In the genomic region with DNA sequence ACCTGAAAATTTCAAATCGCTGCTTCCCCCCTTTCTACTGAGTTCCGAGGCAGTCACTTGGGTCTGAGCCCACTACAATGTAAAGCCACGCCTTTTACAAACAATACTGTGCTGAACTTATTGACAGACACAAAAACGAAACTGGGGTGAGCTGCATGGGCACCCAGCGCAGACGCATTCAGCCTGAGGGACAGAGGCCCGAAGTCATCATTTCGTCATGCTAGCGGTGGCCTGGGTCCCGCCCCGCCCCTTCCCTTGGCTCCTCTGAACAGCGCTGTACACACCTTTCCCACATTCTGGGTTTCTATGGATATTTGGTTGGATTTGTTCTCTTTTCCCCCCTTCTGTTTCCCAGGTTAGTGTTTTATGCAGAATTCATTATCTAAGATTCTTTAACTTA, we compare ENCODE assay signal across 23 cellular contexts.
DNase-seq lines count a peak whose midpoint lies in the region; ATAC-seq, FAIRE-seq and TF ChIP-seq lines count a peak whose summit lies in the region.
"Had no signal": no experiment of that assay in that cellular context is flagged by ENCODE, and none has a peak within 500 bp of the region (broad histone marks: within the 10 kb centered on the region; RNA-seq: fewer than 3 reads in every experiment).

No MANE protein-coding gene starts in this region.

- H3K4me3 ChIP-seq in bronchial epithelial cell (ENCODE audit: low read depth, low read length) (no peak overlapping the region), mucosa of descending colon (no peak overlapping the region), brain microvascular endothelial cell (ENCODE audit: low read depth, low read length) (no peak overlapping the region)
- H3K4me3 ChIP-seq: GM12878, heart right ventricle, SJCRH30, uterus had no signal

- no peak overlapping the region for H3K27ac ChIP-seq in brain microvascular endothelial cell
- H3K27ac ChIP-seq: heart right ventricle, KMS-11, SJCRH30, uterus had no signal

- peaks cover 10% of the 10 kb centered on the region for H3K4me1 ChIP-seq in mucosa of descending colon (ENCODE audit: low read depth)
- H3K4me1 ChIP-seq: uterus had no signal

- H3K27ac Mint-ChIP-seq in activated naive CD4-positive, alpha-beta T cell treated with anti-CD3 and anti-CD28 coated beads, Interleukin-2, amount 50 U/mL, for 72 hours = peak overlapping the region; percentile 23 to 66
- peak overlapping the region; percentile 60 for H3K27ac Mint-ChIP-seq in stimulated activated memory B cell treated with anti-CD40 and anti-IgM and Interleukin-4, amounts not matched to agents 10 μg/mL and 1 μg/mL and 100 μg/mL, for 72 hours
- H3K27ac Mint-ChIP-seq: activated CD8-positive, alpha-beta memory T cell treated with anti-CD3 and anti-CD28 coated beads, Interleukin-2, amount 10 ng/mL, durations not matched to agents 7 days and 5 days; T-helper 1 cell treated with Interleukin-12 subunit alpha and Interleukin-12 subunit beta and Interleukin-4 antibody, amounts not matched to agents 30 μg/mL and 1 μg/mL, for 36 hours had no signal

- in situ Hi-C loops in brain microvascular endothelial cell (cut with HindIII; ENCODE audit: low pct_ligation_motif_present, low sequenced_read_pairs) = no loop called here

- no peak for ATAC-seq in activated naive CD4-positive, alpha-beta T cell treated with anti-CD3 and anti-CD28 coated beads, Interleukin-2, amount 50 U/mL, for 72 hours
- ATAC-seq in mucosa of descending colon = peak; percentile 73
- no peak for ATAC-seq in stimulated activated memory B cell treated with anti-CD40 and anti-IgM and Interleukin-4, amounts not matched to agents 10 μg/mL and 1 μg/mL and 100 μg/mL, for 72 hours
- ATAC-seq in GM21717 (IDR thresholded peaks at IDR 0.05; ENCODE audit: unreplicated experiment) = no peak
- ATAC-seq: activated CD8-positive, alpha-beta memory T cell treated with anti-CD3 and anti-CD28 coated beads, Interleukin-2, amount 10 ng/mL, durations not matched to agents 7 days and 5 days; GM12878; heart right ventricle; Panc1 had no signal

- peaks cover 3% of the 10 kb centered on the region for H3K36me3 ChIP-seq in bronchial epithelial cell (ENCODE audit: control insufficient read depth, insufficient read depth, low read length)
- H3K36me3 ChIP-seq in mucosa of descending colon (ENCODE audit: low read depth) = no peaks in the 10 kb centered on the region
- peaks cover 2% of the 10 kb centered on the region for H3K36me3 ChIP-seq in brain microvascular endothelial cell (replicated peaks)
- H3K36me3 ChIP-seq: SJCRH30, uterus had no signal

- H3K36me3 Mint-ChIP-seq in activated naive CD4-positive, alpha-beta T cell treated with anti-CD3 and anti-CD28 coated beads, Interleukin-2, amount 50 U/mL, for 72 hours = peaks cover 0 to 8% of the 10 kb centered on the region in 2 donors
- peaks cover 45% of the 10 kb centered on the region for H3K36me3 Mint-ChIP-seq in stimulated activated memory B cell treated with anti-CD40 and anti-IgM and Interleukin-4, amounts not matched to agents 10 μg/mL and 1 μg/mL and 100 μg/mL, for 72 hours

- H3K9me3 Mint-ChIP-seq in activated naive CD4-positive, alpha-beta T cell treated with anti-CD3 and anti-CD28 coated beads, Interleukin-2, amount 50 U/mL, for 72 hours = no peaks in the 10 kb centered on the region
- no peaks in the 10 kb centered on the region for H3K9me3 Mint-ChIP-seq in stimulated activated memory B cell treated with anti-CD40 and anti-IgM and Interleukin-4, amounts not matched to agents 10 μg/mL and 1 μg/mL and 100 μg/mL, for 72 hours
- H3K9me3 Mint-ChIP-seq: T-helper 1 cell treated with Interleukin-12 subunit alpha and Interleukin-12 subunit beta and Interleukin-4 antibody, amounts not matched to agents 30 μg/mL and 1 μg/mL, for 36 hours had no signal

- TF ChIP-seq CTCF in bronchial epithelial cell (IDR thresholded peaks at IDR 0.05; ENCODE audit: insufficient read depth, low read length, severe bottlenecking) (no peak), mucosa of descending colon (IDR thresholded peaks at IDR 0.05) (no peak), brain microvascular endothelial cell (IDR thresholded peaks at IDR 0.05; ENCODE audit: low read depth, low read length, missing control alignments) (no peak)

- H3K27me3 Mint-ChIP-seq in stimulated activated memory B cell treated with anti-CD40 and anti-IgM and Interleukin-4, amounts not matched to agents 10 μg/mL and 1 μg/mL and 100 μg/mL, for 72 hours = no peaks in the 10 kb centered on the region
- H3K27me3 Mint-ChIP-seq: activated CD8-positive, alpha-beta memory T cell treated with anti-CD3 and anti-CD28 coated beads, Interleukin-2, amount 10 ng/mL, durations not matched to agents 7 days and 5 days had no signal

- H3K4me3 Mint-ChIP-seq in stimulated activated memory B cell treated with anti-CD40 and anti-IgM and Interleukin-4, amounts not matched to agents 10 μg/mL and 1 μg/mL and 100 μg/mL, for 72 hours = no peak overlapping the region
- H3K4me3 Mint-ChIP-seq: activated CD8-positive, alpha-beta memory T cell treated with anti-CD3 and anti-CD28 coated beads, Interleukin-2, amount 10 ng/mL, durations not matched to agents 7 days and 5 days; T-helper 1 cell treated with Interleukin-12 subunit alpha and Interleukin-12 subunit beta and Interleukin-4 antibody, amounts not matched to agents 30 μg/mL and 1 μg/mL, for 36 hours had no signal

- no peaks in the 10 kb centered on the region for H3K9me3 ChIP-seq in mucosa of descending colon
- H3K9me3 ChIP-seq: heart right ventricle, SJCRH30, uterus had no signal

- intact Hi-C loops in mucosa of descending colon (cut with DNase I, micrococcal nuclease) = no loop called here

- H3K27me3 ChIP-seq in bronchial epithelial cell (ENCODE audit: control insufficient read depth, insufficient read depth, low read length) = no peaks in the 10 kb centered on the region
- H3K27me3 ChIP-seq in brain microvascular endothelial cell (replicated peaks) = no peaks in the 10 kb centered on the region
- H3K27me3 ChIP-seq: heart right ventricle, SJCRH30, uterus had no signal

- peaks cover 53% of the 10 kb centered on the region for H3K4me1 Mint-ChIP-seq in stimulated activated memory B cell treated with anti-CD40 and anti-IgM and Interleukin-4, amounts not matched to agents 10 μg/mL and 1 μg/mL and 100 μg/mL, for 72 hours

- no peak for DNase-seq in activated naive CD4-positive, alpha-beta T cell treated with anti-CD3 and anti-CD28 coated beads, Interleukin-2, amount 50 U/mL, for 72 hours (ENCODE audit: low spot score in 2 of 2)
- no peak for DNase-seq in activated naive CD4-positive, alpha-beta T cell treated with Interleukin-2 at 50 U/mL for 16 hours
- DNase-seq in bronchial epithelial cell (ENCODE audit: low read depth) = peak; percentile 22
- DNase-seq in mucosa of descending colon = peak in 2 of 3 donors; percentile 28 to 49
- DNase-seq in HuH-7 (ENCODE audit: low spot score) = no peak
- DNase-seq in brain microvascular endothelial cell = no peak
- DNase-seq: activated CD4-positive, alpha-beta T cell treated with anti-CD3 and anti-CD28 coated beads for 48 hours; activated CD8-positive, alpha-beta memory T cell treated with anti-CD3 and anti-CD28 coated beads, Interleukin-2, amount 10 ng/mL, durations not matched to agents 7 days and 5 days; effector CD8-positive, alpha-beta T cell; foreskin fibroblast; heart right ventricle; NCI-H1436 treated with DMSO at 0.1 percent for 48 hours; NCI-H524; SJCRH30; stimulated activated CD8-positive, alpha-beta memory T cell treated with anti-CD3 and anti-CD28 coated beads, Interleukin-4, amount 100 ng/mL, for 48 hours; uterus had no signal

- FAIRE-seq in bronchial epithelial cell (lab: Jason Lieb, UNC) = no peak
- FAIRE-seq: A204.1, GM12878 had no signal

Comparison
In these comparisons a context has a peak if more than half of its experiments do, and no peak if none do; other contexts are left out.
1. DNase-seq: peak in bronchial epithelial cell (single experiment) and mucosa of descending colon (2 of 3); none in activated naive CD4-positive, alpha-beta T cell treated with anti-CD3 and anti-CD28 coated beads, Interleukin-2, amount 50 U/mL, for 72 hours (0 of 2), activated naive CD4-positive, alpha-beta T cell treated with Interleukin-2 at 50 U/mL for 16 hours (single experiment), HuH-7 (single experiment) and brain microvascular endothelial cell (single experiment).